Comparison of ENCODE assay signal across 25 cellular contexts in genomic region chr13:80744147-80744914, GRCh38.
A peak's percentile ranks its signal among the peaks of the same experiment; 100 is the strongest.
DNase-seq lines count a peak whose midpoint lies in the region; FAIRE-seq and TF ChIP-seq lines count a peak whose summit lies in the region.
"Had no signal": no experiment of that assay in that cellular context is flagged by ENCODE, and none has a peak within 500 bp of the region (broad histone marks: within the 10 kb centered on the region; RNA-seq: fewer than 3 reads in every experiment).

No MANE protein-coding gene starts in this region.

- H3K27ac ChIP-seq in neural progenitor cell (no peak overlapping the region), small intestine (ENCODE audit: low read depth in 1 of 2, low read length in 1 of 2) (no peak overlapping the region), coronary artery (no peak overlapping the region)
- H3K27ac ChIP-seq: 22Rv1, BLaER1 had no signal

- TF ChIP-seq CTCF in neural progenitor cell (IDR thresholded peaks at IDR 0.05) (no peak), coronary artery (IDR thresholded peaks at IDR 0.05) (no peak)

- FAIRE-seq in A204.1 (lab: Jason Lieb, UNC) (peak; percentile 46), small intestine (lab: Jason Lieb, UNC) (peak; percentile 39)
- FAIRE-seq: GM12878, GM12892, GM18507 had no signal

- H3K9me3 Mint-ChIP-seq in neural progenitor cell, result peaks cover 7% of the 10 kb centered on the region

- no peak overlapping the region for H3K4me2 ChIP-seq in neural progenitor cell
- H3K4me2 ChIP-seq: BLaER1 had no signal

- no peaks in the 10 kb centered on the region for H3K9me3 ChIP-seq in neural progenitor cell (ENCODE audit: low read depth)
- H3K9me3 ChIP-seq in small intestine (ENCODE audit: control insufficient read depth, low read depth), result no peaks in the 10 kb centered on the region
- H3K9me3 ChIP-seq: BE2C, BLaER1 had no signal

- no peaks in the 10 kb centered on the region for H4K20me1 ChIP-seq in neural progenitor cell (ENCODE audit: low read depth)
- H4K20me1 ChIP-seq: BLaER1 had no signal

- H3K79me2 ChIP-seq in neural progenitor cell (ENCODE audit: low read depth), result no peaks in the 10 kb centered on the region

- no peak overlapping the region for H3K27ac Mint-ChIP-seq in neural progenitor cell
- H3K27ac Mint-ChIP-seq: CD14-positive monocyte; CD4-positive, alpha-beta memory T cell; CD4-positive, CD25-positive, alpha-beta regulatory T cell; CD8-positive, alpha-beta memory T cell had no signal

- WGBS in small intestine, 3 donors, result 59 to 79% (median 66%) methylated on average over 2 of the region's 2 CpGs

- peaks cover 27% of the 10 kb centered on the region for H3K4me1 Mint-ChIP-seq in neural progenitor cell
- H3K4me1 Mint-ChIP-seq: CD4-positive, alpha-beta memory T cell; CD4-positive, CD25-positive, alpha-beta regulatory T cell; CD8-positive, alpha-beta memory T cell had no signal

- H3K9ac ChIP-seq in neural progenitor cell, result no peak overlapping the region
- H3K9ac ChIP-seq: BLaER1 had no signal

- no peak overlapping the region for H3K4me3 Mint-ChIP-seq in neural progenitor cell
- H3K4me3 Mint-ChIP-seq: CD14-positive monocyte; CD4-positive, alpha-beta memory T cell; CD4-positive, CD25-positive, alpha-beta regulatory T cell; CD8-positive, alpha-beta memory T cell had no signal

- H3K27me3 ChIP-seq in neural progenitor cell, result no peaks in the 10 kb centered on the region
- H3K27me3 ChIP-seq in small intestine (ENCODE audit: control insufficient read depth in 2 of 2, insufficient read depth in 2 of 2, low read length in 2 of 2), result no peaks in the 10 kb centered on the region
- H3K27me3 ChIP-seq: BE2C, BLaER1 had no signal

- no peaks in the 10 kb centered on the region for H3F3A ChIP-seq in neural progenitor cell (ENCODE audit: low read depth)

- DNase-seq in neural progenitor cell (ENCODE audit: low spot score), result no peak
- DNase-seq in small intestine, result no peak
- DNase-seq in coronary artery (ENCODE audit: low spot score), result no peak
- no peak for DNase-seq in mesenteric fat pad (ENCODE audit: low spot score)
- DNase-seq: ACHN; BE2C; C1 segment of cervical spinal cord; CD4-positive, alpha-beta memory T cell; CD4-positive, CD25-positive, alpha-beta regulatory T cell; CD8-positive, alpha-beta memory T cell; COR-L47; DMS 273 treated with DMSO at 0.1 percent for 48 hours; DMS153; DMS53; DMS79; DND-41; EL; GDM1 had no signal

- H3K36me3 ChIP-seq in neural progenitor cell, result no peaks in the 10 kb centered on the region
- no peaks in the 10 kb centered on the region for H3K36me3 ChIP-seq in small intestine (ENCODE audit: control insufficient read depth in 2 of 2, insufficient read depth in 2 of 2, low read length in 2 of 2)
- H3K36me3 ChIP-seq: BE2C, BLaER1 had no signal

- H2AFZ ChIP-seq in neural progenitor cell (replicated peaks), result peak overlapping the region; percentile 26

- H3K4me3 ChIP-seq in neural progenitor cell (no peak overlapping the region), small intestine (ENCODE audit: low read depth in 1 of 2, low read length in 2 of 2) (no peak overlapping the region), coronary artery (no peak overlapping the region)
- H3K4me3 ChIP-seq: BLaER1, GM12878 had no signal

- H3K36me3 Mint-ChIP-seq in neural progenitor cell, result no peaks in the 10 kb centered on the region
- H3K36me3 Mint-ChIP-seq: CD14-positive monocyte; CD4-positive, alpha-beta memory T cell; CD4-positive, CD25-positive, alpha-beta regulatory T cell; CD8-positive, alpha-beta memory T cell had no signal

- H3K27me3 Mint-ChIP-seq in neural progenitor cell (ENCODE audit: insufficient read depth, low read depth), result no peaks in the 10 kb centered on the region
- H3K27me3 Mint-ChIP-seq: CD4-positive, alpha-beta memory T cell; CD4-positive, CD25-positive, alpha-beta regulatory T cell; CD8-positive, alpha-beta memory T cell had no signal

- H3K4me1 ChIP-seq in neural progenitor cell, result peaks cover 13% of the 10 kb centered on the region
- no peaks in the 10 kb centered on the region for H3K4me1 ChIP-seq in small intestine (ENCODE audit: control insufficient read depth in 2 of 2, insufficient read depth in 1 of 2, low read depth in 1 of 2, low read length in 1 of 2)
- H3K4me1 ChIP-seq: BE2C, BLaER1 had no signal
